11 cellular contexts compared by ENCODE assay signal in the genomic region with DNA sequence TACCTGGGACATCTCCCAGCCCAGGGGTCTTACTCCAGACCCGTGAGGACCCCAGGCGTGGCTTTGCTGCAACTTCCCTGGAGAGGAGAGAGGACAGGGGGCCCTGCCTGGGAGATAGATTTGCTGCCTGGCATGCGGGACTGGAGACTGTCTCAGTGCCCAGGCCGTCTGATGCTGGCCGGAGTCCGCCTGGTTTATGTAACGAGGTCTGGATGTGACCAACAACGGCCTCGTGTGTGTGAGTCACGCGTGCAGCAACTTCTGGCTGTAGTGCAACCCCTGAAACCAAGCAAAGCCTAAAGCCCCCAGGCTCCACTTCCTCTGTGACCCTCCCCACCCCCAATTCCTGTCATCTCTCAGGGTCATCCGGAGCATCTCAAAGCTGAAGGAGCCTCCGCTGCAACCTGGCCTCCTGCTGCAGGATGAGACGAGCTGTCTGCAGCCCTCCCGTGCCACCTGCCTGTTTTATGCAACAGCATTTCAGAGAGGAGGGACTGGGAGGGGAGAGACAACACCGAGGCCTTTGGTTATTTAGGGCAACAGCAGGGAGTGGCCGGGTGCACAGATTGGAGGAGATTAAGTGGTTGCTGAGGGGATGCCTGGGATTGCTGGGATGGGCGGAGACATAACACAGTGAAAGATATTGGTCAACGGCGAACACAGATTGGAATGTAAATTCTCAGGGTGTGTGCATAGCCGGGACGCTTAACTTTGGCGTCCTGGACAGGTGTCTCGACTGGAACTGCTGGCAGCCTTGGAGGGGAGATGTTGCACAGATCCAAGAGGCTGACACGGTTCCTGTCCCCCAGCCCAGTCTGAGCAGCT. TPM values are rescaled to one million over a fixed set of nuclear protein-coding genes. Genes with fewer than 3 reads are reported as not detected.
A peak's percentile ranks its signal among the peaks of the same experiment; 100 is the strongest.
DNase-seq lines count a peak whose midpoint lies in the region; ATAC-seq and TF ChIP-seq lines count a peak whose summit lies in the region.
"Had no signal": no experiment of that assay in that cellular context is flagged by ENCODE, and none has a peak within 500 bp of the region (broad histone marks: within the 10 kb centered on the region; RNA-seq: fewer than 3 reads in every experiment).

No MANE protein-coding gene starts in this region.

- H3K4me2 ChIP-seq in neural progenitor cell = peak overlapping the region; percentile 27

- no peak overlapping the region for H3K27ac ChIP-seq in endodermal cell (ENCODE audit: low read depth, low read length)
- H3K27ac ChIP-seq in neural progenitor cell = no peak overlapping the region
- no peak overlapping the region for H3K27ac ChIP-seq in naive thymus-derived CD4-positive, alpha-beta T cell (ENCODE audit: low read depth, low read length)
- H3K27ac ChIP-seq: C4-2B had no signal

- peak overlapping the region; percentile 32 for H2AFZ ChIP-seq in neural progenitor cell (replicated peaks)

- no peak for ATAC-seq in naive thymus-derived CD4-positive, alpha-beta T cell

- peaks cover 7% of the 10 kb centered on the region for H3K27me3 Mint-ChIP-seq in endodermal cell (ENCODE audit: insufficient read depth)
- H3K27me3 Mint-ChIP-seq in neural progenitor cell (ENCODE audit: insufficient read depth, low read depth) = peaks cover 6% of the 10 kb centered on the region
- peaks cover 0 to 27% (median 22%) of the 10 kb centered on the region in 5 donors for H3K27me3 Mint-ChIP-seq in naive thymus-derived CD4-positive, alpha-beta T cell

- no peaks in the 10 kb centered on the region for H3K9me3 ChIP-seq in endodermal cell (ENCODE audit: control insufficient read depth, low read length)
- no peaks in the 10 kb centered on the region for H3K9me3 ChIP-seq in neural progenitor cell (ENCODE audit: low read depth)
- H3K9me3 ChIP-seq in naive thymus-derived CD4-positive, alpha-beta T cell (ENCODE audit: control insufficient read depth in 2 of 3, low read length in 3 of 3) = no peaks in the 10 kb centered on the region

- POLR2A ChIA-PET in naive thymus-derived CD4-positive, alpha-beta T cell (lab: Charles Lee) = no interaction called here

- H3K4me1 ChIP-seq in endodermal cell (ENCODE audit: control insufficient read depth, insufficient read depth, low read length) = peaks cover 4% of the 10 kb centered on the region
- H3K4me1 ChIP-seq in neural progenitor cell = peaks cover 9% of the 10 kb centered on the region
- no peaks in the 10 kb centered on the region for H3K4me1 ChIP-seq in naive thymus-derived CD4-positive, alpha-beta T cell (ENCODE audit: control insufficient read depth in 2 of 2, insufficient read depth in 2 of 2, low read length in 2 of 2)

- H3K27me3 ChIP-seq in endodermal cell (ENCODE audit: control insufficient read depth, insufficient read depth, low read length, poor library complexity, severe bottlenecking) (no peaks in the 10 kb centered on the region), neural progenitor cell (no peaks in the 10 kb centered on the region)
- no peaks in the 10 kb centered on the region for H3K27me3 ChIP-seq in naive thymus-derived CD4-positive, alpha-beta T cell (ENCODE audit: control insufficient read depth in 2 of 2, insufficient read depth in 2 of 2, low read length in 2 of 2)

- H3K9ac ChIP-seq in endodermal cell (ENCODE audit: extremely low read depth, low read length, poor library complexity, severe bottlenecking) = no peak overlapping the region
- no peak overlapping the region for H3K9ac ChIP-seq in neural progenitor cell

- peaks cover 7% of the 10 kb centered on the region for H3K9me3 Mint-ChIP-seq in endodermal cell
- H3K9me3 Mint-ChIP-seq in neural progenitor cell = peaks cover 9% of the 10 kb centered on the region
- peaks cover 0 to 8% (median 1%) of the 10 kb centered on the region in 11 donors for H3K9me3 Mint-ChIP-seq in naive thymus-derived CD4-positive, alpha-beta T cell

- H3K4me1 Mint-ChIP-seq in endodermal cell = peaks cover 19% of the 10 kb centered on the region
- H3K4me1 Mint-ChIP-seq in neural progenitor cell = peaks cover 25% of the 10 kb centered on the region
- H3K4me1 Mint-ChIP-seq in naive thymus-derived CD4-positive, alpha-beta T cell = peaks cover 0 to 8% (median 7%) of the 10 kb centered on the region in 7 donors

- no peaks in the 10 kb centered on the region for H4K20me1 ChIP-seq in neural progenitor cell (ENCODE audit: low read depth)

- H3K4me3 Mint-ChIP-seq in endodermal cell (no peak overlapping the region), neural progenitor cell (peak overlapping the region; percentile 53)
- no peak overlapping the region for H3K4me3 Mint-ChIP-seq in naive thymus-derived CD4-positive, alpha-beta T cell

- 85 to 92% methylated on average over 20 to 23 of the region's 25 CpGs for WGBS in endodermal cell (ENCODE audit: insufficient coverage in 1 of 2, insufficient read length in 1 of 2), 2 experiments

- H3K36me3 Mint-ChIP-seq in endodermal cell (ENCODE audit: low read depth) (no peaks in the 10 kb centered on the region), neural progenitor cell (no peaks in the 10 kb centered on the region)
- peaks cover 0 to 13% (median 0%) of the 10 kb centered on the region in 5 donors for H3K36me3 Mint-ChIP-seq in naive thymus-derived CD4-positive, alpha-beta T cell

- H3K27ac Mint-ChIP-seq in endodermal cell (peak overlapping the region; percentile 44), neural progenitor cell (peak overlapping the region; percentile 91)
- H3K27ac Mint-ChIP-seq in naive thymus-derived CD4-positive, alpha-beta T cell = no peak overlapping the region

- TF ChIP-seq CTCF in endodermal cell (conservative IDR thresholded peaks at IDR 0.05) (no peak), neural progenitor cell (IDR thresholded peaks at IDR 0.05) (no peak)

- H3K36me3 ChIP-seq in endodermal cell (ENCODE audit: control insufficient read depth, insufficient read depth, low read length) (no peaks in the 10 kb centered on the region), neural progenitor cell (no peaks in the 10 kb centered on the region)
- no peaks in the 10 kb centered on the region for H3K36me3 ChIP-seq in naive thymus-derived CD4-positive, alpha-beta T cell (ENCODE audit: control insufficient read depth in 2 of 3, insufficient read depth in 3 of 3, low read length in 3 of 3)

- H3K79me2 ChIP-seq in neural progenitor cell (ENCODE audit: low read depth) = no peaks in the 10 kb centered on the region

- no peaks in the 10 kb centered on the region for H3F3A ChIP-seq in neural progenitor cell (ENCODE audit: low read depth)

- CTCF ChIA-PET in naive thymus-derived CD4-positive, alpha-beta T cell (lab: Charles Lee) = no interaction called here

- intact Hi-C loops in naive thymus-derived CD4-positive, alpha-beta T cell (cut with micrococcal nuclease) = no loop called here

- H3K4me3 ChIP-seq in endodermal cell (ENCODE audit: low read length) (no peak overlapping the region), neural progenitor cell (no peak overlapping the region)
- no peak overlapping the region for H3K4me3 ChIP-seq in naive thymus-derived CD4-positive, alpha-beta T cell (ENCODE audit: low read length)

- DNase-seq in COR-L47 (lab: John Stamatoyannopoulos, UW) = peak; percentile 2
- DNase-seq in NCI-H69 (lab: John Stamatoyannopoulos, UW) = peak; percentile 67
- DNase-seq in endodermal cell = peak; percentile 74
- peak; percentile 52 for DNase-seq in neural progenitor cell (ENCODE audit: low spot score)
- no peak for DNase-seq in activated naive CD4-positive, alpha-beta T cell treated with anti-CD3 and anti-CD28 coated beads, Interleukin-2, amount 50 U/mL, for 16 hours
- no peak for DNase-seq in naive thymus-derived CD4-positive, alpha-beta T cell
- no peak for DNase-seq in NCI-H2029 (lab: John Stamatoyannopoulos, UW)
- no peak for DNase-seq in stimulated activated naive CD4-positive, alpha-beta T cell treated with Interleukin-2 at 50 U/mL for 16 hours (lab: John Stamatoyannopoulos, UW)
- DNase-seq: effector CD4-positive, alpha-beta T cell; OCI-M1 had no signal

RNA-seq across cellular contexts. Expression of gene XG, which starts 16.0 kb away (rescaled TPM):
- total RNA-seq in endodermal cell = 1 to 10 TPM; 1.1 to 1.3 TPM
- polyA plus RNA-seq in endodermal cell (2013, experiment 1 of 2) = not detected
- polyA plus RNA-seq in endodermal cell (2013, experiment 2 of 2) = not detected
- total RNA-seq in neural progenitor cell (ENCODE audit: low replicate concordance) = not detected in 2 replicates
- under 1 TPM in 2 of 5 experiments, not detected in 3; 0.22 to 0.71 TPM for total RNA-seq in naive thymus-derived CD4-positive, alpha-beta T cell
- polyA plus RNA-seq in naive thymus-derived CD4-positive, alpha-beta T cell = not detected

Comparison
In these comparisons a context has a peak if more than half of its experiments do, and no peak if none do; other contexts are left out.
1. DNase-seq: peak in COR-L47 (single experiment), NCI-H69 (single experiment), endodermal cell (single experiment) and neural progenitor cell (single experiment); none in activated naive CD4-positive, alpha-beta T cell treated with anti-CD3 and anti-CD28 coated beads, Interleukin-2, amount 50 U/mL, for 16 hours (single experiment), naive thymus-derived CD4-positive, alpha-beta T cell (0 of 9), NCI-H2029 (single experiment) and stimulated activated naive CD4-positive, alpha-beta T cell treated with Interleukin-2 at 50 U/mL for 16 hours (single experiment).
2. H3K27ac Mint-ChIP-seq: peak in endodermal cell (single experiment) and neural progenitor cell (single experiment); none in naive thymus-derived CD4-positive, alpha-beta T cell (0 of 9).